8 cellular contexts compared by ENCODE assay signal in the genomic region with DNA sequence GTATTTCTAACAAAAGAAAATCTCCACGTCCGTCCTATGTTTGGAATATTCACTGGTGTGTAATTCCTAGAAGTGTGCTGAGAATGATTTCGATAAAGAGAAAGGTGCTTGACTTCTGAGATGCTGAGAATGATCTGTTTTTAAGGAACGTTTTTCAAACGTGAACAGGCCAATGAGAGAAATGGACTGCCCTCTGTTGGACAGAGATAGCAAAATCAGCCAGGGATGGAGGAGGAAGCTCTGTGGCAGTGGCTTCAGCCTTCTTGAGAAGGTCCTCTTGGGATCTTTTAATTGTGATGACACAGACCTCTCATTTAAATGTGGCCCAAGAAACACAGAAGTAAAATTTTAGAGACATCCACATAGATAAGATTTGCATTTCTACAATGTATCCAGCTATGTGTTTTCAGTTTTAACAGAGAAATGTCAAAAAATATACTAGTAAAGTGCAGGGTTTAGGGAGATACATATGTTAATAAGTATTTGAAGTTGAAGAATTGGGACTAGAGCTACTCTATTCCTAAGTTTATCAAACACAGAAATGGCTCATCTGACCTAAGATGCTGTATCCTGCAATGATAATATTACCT.
DNase-seq lines count a peak whose midpoint lies in the region; ATAC-seq and TF ChIP-seq lines count a peak whose summit lies in the region.

No MANE protein-coding gene starts in this region.

- no peaks in the 10 kb centered on the region for H3K9me3 Mint-ChIP-seq in CD4-positive, alpha-beta memory T cell

- H3K4me1 Mint-ChIP-seq in CD4-positive, alpha-beta memory T cell: peaks cover 0 to 3% (median under 1%) of the 10 kb centered on the region in 4 donors

- no peak overlapping the region for H3K27ac ChIP-seq in CD4-positive, alpha-beta memory T cell (ENCODE audit: low read depth, low read length)
- no peak overlapping the region for H3K27ac ChIP-seq in lower lobe of right lung

- POLR2A ChIA-PET in CD4-positive, alpha-beta memory T cell (lab: Charles Lee; ENCODE audit: partially characterized antibody): no interaction called here

- H3K9me3 ChIP-seq in CD4-positive, alpha-beta memory T cell (ENCODE audit: control insufficient read depth in 1 of 2, low read length in 2 of 2): no peaks in the 10 kb centered on the region
- no peaks in the 10 kb centered on the region for H3K9me3 ChIP-seq in lower lobe of right lung

- no peak for TF ChIP-seq POLR2A in lower leg skin (IDR thresholded peaks at IDR 0.05)

- H3K4me3 Mint-ChIP-seq in CD4-positive, alpha-beta memory T cell: peak overlapping the region in 1 of 8 donors; percentile 15

- no peak overlapping the region for H3K27ac Mint-ChIP-seq in CD4-positive, alpha-beta memory T cell

- H3K36me3 ChIP-seq in CD4-positive, alpha-beta memory T cell (ENCODE audit: insufficient read depth, low read length): no peaks in the 10 kb centered on the region
- no peaks in the 10 kb centered on the region for H3K36me3 ChIP-seq in lower lobe of right lung

- 16 to 20% methylated on average over 5 of the region's 5 CpGs for WGBS in lower leg skin, 2 donors

- peak in 4 of 5 donors; percentile 7 to 31 (median 26) for DNase-seq in CD4-positive, alpha-beta memory T cell
- DNase-seq in NCI-H774 (lab: John Stamatoyannopoulos, UW): peak; percentile 3
- DNase-seq in cerebellar nuclear complex (lab: John Stamatoyannopoulos, UW): peak; percentile 22 to 49
- no peak for DNase-seq in lower lobe of right lung
- DNase-seq in lower leg skin (ENCODE audit: low spot score in 2 of 2): no peak
- no peak for DNase-seq in activated T-cell treated with anti-CD3 and anti-CD28 coated beads for 4 hours

- no peaks in the 10 kb centered on the region for H3K4me1 ChIP-seq in CD4-positive, alpha-beta memory T cell (ENCODE audit: insufficient read depth, low read length)
- no peaks in the 10 kb centered on the region for H3K4me1 ChIP-seq in lower lobe of right lung

- ATAC-seq in GM18508 (IDR thresholded peaks at IDR 0.05; ENCODE audit: insufficient read depth, unreplicated experiment): peak; percentile 50
- peak; percentile 64 for ATAC-seq in HG03196 (IDR thresholded peaks at IDR 0.05; ENCODE audit: unreplicated experiment)
- ATAC-seq in lower lobe of right lung: no peak

- peak; percentile 54 for TF ChIP-seq CTCF in lower lobe of right lung (IDR thresholded peaks at IDR 0.05)
- TF ChIP-seq CTCF in lower leg skin (IDR thresholded peaks at IDR 0.05): no peak

- peaks cover 3% of the 10 kb centered on the region for H3K27me3 ChIP-seq in CD4-positive, alpha-beta memory T cell (ENCODE audit: insufficient read depth, low read length)
- H3K27me3 ChIP-seq in lower lobe of right lung (ENCODE audit: low read depth): peaks cover 32% of the 10 kb centered on the region

- CTCF ChIA-PET in CD4-positive, alpha-beta memory T cell (lab: Charles Lee; ENCODE audit: partially characterized antibody): interaction anchor here (0.6 to 2.3 kb wide), 8 partner anchors 11 to 899 kb away, joined by 3 to 7 read pairs (median 4); no protein-coding TSS in a partner anchor

- H3K36me3 Mint-ChIP-seq in CD4-positive, alpha-beta memory T cell: no peaks in the 10 kb centered on the region

- intact Hi-C loops in CD4-positive, alpha-beta memory T cell (cut with micrococcal nuclease): loop anchor here (2.0 kb wide), 4 partner anchors 520 to 900 kb away; no protein-coding TSS in a partner anchor
- intact Hi-C loops in lower lobe of right lung (cut with DNase I) (no loop called here), lower leg skin (cut with DNase I; ENCODE audit: low total_unique reads) (no loop called here)

- H3K4me3 ChIP-seq in CD4-positive, alpha-beta memory T cell (ENCODE audit: low read length in 2 of 2): no peak overlapping the region
- H3K4me3 ChIP-seq in lower lobe of right lung (no peak overlapping the region), lower leg skin (ENCODE audit: low read depth, poor library complexity, severe bottlenecking) (no peak overlapping the region)

- peaks cover 19 to 37% of the 10 kb centered on the region in 2 donors for H3K27me3 Mint-ChIP-seq in CD4-positive, alpha-beta memory T cell

Comparison
In these comparisons a context has a peak if more than half of its experiments do, and no peak if none do; other contexts are left out.
1. DNase-seq: peak in CD4-positive, alpha-beta memory T cell (4 of 5), NCI-H774 (single experiment) and cerebellar nuclear complex (2 of 2); none in lower lobe of right lung (single experiment), lower leg skin (0 of 2) and activated T-cell treated with anti-CD3 and anti-CD28 coated beads for 4 hours (single experiment).
2. ATAC-seq: peak in GM18508 (single experiment) and HG03196 (single experiment); none in lower lobe of right lung (0 of 2).